9 cellular contexts compared by ENCODE assay signal in the genomic region with DNA sequence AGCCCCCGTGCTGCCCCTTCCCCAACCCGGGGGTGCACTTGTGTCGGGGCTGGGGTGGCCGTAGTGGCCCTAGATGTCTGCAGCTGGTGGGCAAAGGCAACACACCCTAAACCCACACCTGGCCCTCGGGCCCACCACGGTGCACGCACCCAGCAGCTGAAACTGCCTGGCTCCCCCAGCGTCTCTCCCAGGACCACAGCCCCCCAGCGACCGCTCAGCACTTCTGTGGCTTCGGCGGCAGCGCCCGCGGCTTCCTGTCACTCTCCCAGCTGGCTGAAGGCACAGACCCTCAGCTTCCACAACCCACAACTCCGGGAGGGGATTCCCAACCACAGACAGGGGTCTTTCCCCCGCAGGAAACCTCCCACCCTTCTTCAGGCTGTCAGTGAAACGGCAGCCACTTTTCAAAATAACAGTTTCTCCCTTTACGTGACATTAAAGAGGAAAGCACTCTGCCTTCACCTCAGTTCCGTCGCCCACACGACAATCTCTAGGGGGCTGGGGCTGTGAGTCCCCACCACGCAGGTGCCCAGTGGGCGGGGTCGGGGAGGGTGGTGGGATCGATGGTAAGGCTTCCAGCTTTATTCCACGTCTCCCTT. TPM values are rescaled to one million over a fixed set of nuclear protein-coding genes. Genes with fewer than 3 reads are reported as not detected.
A peak's percentile ranks its signal among the peaks of the same experiment; 100 is the strongest.
DNase-seq lines count a peak whose midpoint lies in the region; ATAC-seq and TF ChIP-seq lines count a peak whose summit lies in the region.
"Had no signal": no experiment of that assay in that cellular context is flagged by ENCODE, and none has a peak within 500 bp of the region (broad histone marks: within the 10 kb centered on the region; RNA-seq: fewer than 3 reads in every experiment).

No MANE protein-coding gene starts in this region.

- peak overlapping the region; percentile 0 for H3K27ac Mint-ChIP-seq in activated CD4-positive, alpha-beta T cell treated with anti-CD3 and anti-CD28 coated beads for 36 hours
- peak overlapping the region in 4 of 9 donors; percentile 13 to 75 (median 43) for H3K27ac Mint-ChIP-seq in naive thymus-derived CD4-positive, alpha-beta T cell

- H3K27ac ChIP-seq in colonic mucosa (peak overlapping the region; percentile 73), thoracic aorta (peak overlapping the region; percentile 92 to 98)
- H3K27ac ChIP-seq in naive thymus-derived CD4-positive, alpha-beta T cell (ENCODE audit: low read depth, low read length), result no peak overlapping the region

- H3K9me3 ChIP-seq in colonic mucosa (no peaks in the 10 kb centered on the region), thoracic aorta (no peaks in the 10 kb centered on the region)
- H3K9me3 ChIP-seq in naive thymus-derived CD4-positive, alpha-beta T cell (ENCODE audit: control insufficient read depth in 2 of 3, low read length in 3 of 3), result peaks cover 0 to 4% (median 0%) of the 10 kb centered on the region in 3 experiments
- H3K9me3 ChIP-seq: SK-N-SH had no signal

- peaks cover 32% of the 10 kb centered on the region for H3K4me1 Mint-ChIP-seq in activated CD4-positive, alpha-beta T cell treated with anti-CD3 and anti-CD28 coated beads for 36 hours
- H3K4me1 Mint-ChIP-seq in naive thymus-derived CD4-positive, alpha-beta T cell, result peaks cover 5 to 20% (median 14%) of the 10 kb centered on the region in 7 donors

- H3K36me3 Mint-ChIP-seq in activated CD4-positive, alpha-beta T cell treated with anti-CD3 and anti-CD28 coated beads for 36 hours (ENCODE audit: low read depth), result no peaks in the 10 kb centered on the region
- peaks cover 0 to 3% (median 0%) of the 10 kb centered on the region in 5 donors for H3K36me3 Mint-ChIP-seq in naive thymus-derived CD4-positive, alpha-beta T cell

- peaks cover 7% of the 10 kb centered on the region for H3K9me3 Mint-ChIP-seq in activated CD4-positive, alpha-beta T cell treated with anti-CD3 and anti-CD28 coated beads for 36 hours (ENCODE audit: low read depth)
- peaks cover 0 to 16% (median 6%) of the 10 kb centered on the region in 11 donors for H3K9me3 Mint-ChIP-seq in naive thymus-derived CD4-positive, alpha-beta T cell

- H3K27me3 Mint-ChIP-seq in activated CD4-positive, alpha-beta T cell treated with anti-CD3 and anti-CD28 coated beads for 36 hours, result peaks cover 23% of the 10 kb centered on the region
- H3K27me3 Mint-ChIP-seq in naive thymus-derived CD4-positive, alpha-beta T cell, result peaks cover 10 to 39% (median 26%) of the 10 kb centered on the region in 5 donors

- no peaks in the 10 kb centered on the region for H3K4me1 ChIP-seq in colonic mucosa
- peaks cover 7 to 11% of the 10 kb centered on the region in 2 donors for H3K4me1 ChIP-seq in naive thymus-derived CD4-positive, alpha-beta T cell (ENCODE audit: control insufficient read depth in 2 of 2, insufficient read depth in 2 of 2, low read length in 2 of 2)
- peaks cover 39 to 72% of the 10 kb centered on the region in 2 donors for H3K4me1 ChIP-seq in thoracic aorta (ENCODE audit: control insufficient read depth in 1 of 2, low read depth in 2 of 2)

- POLR2A ChIA-PET in activated CD4-positive, alpha-beta T cell treated with anti-CD3 and anti-CD28 coated beads for 36 hours (lab: Charles Lee), result no interaction called here
- POLR2A ChIA-PET in naive thymus-derived CD4-positive, alpha-beta T cell (lab: Charles Lee), result no interaction called here

- no peak overlapping the region for H3K4me3 ChIP-seq in colonic mucosa
- no peak overlapping the region for H3K4me3 ChIP-seq in naive thymus-derived CD4-positive, alpha-beta T cell (ENCODE audit: low read length)
- H3K4me3 ChIP-seq in thoracic aorta, result peak overlapping the region; percentile 4

- no peak for ATAC-seq in activated CD4-positive, alpha-beta T cell treated with anti-CD3 and anti-CD28 coated beads for 36 hours
- peak; percentile 28 for ATAC-seq in naive thymus-derived CD4-positive, alpha-beta T cell
- ATAC-seq in thoracic aorta (ENCODE audit: insufficient number of reproducible peaks, low FRiP score, low read depth) (no peak), GM21526 (IDR thresholded peaks at IDR 0.05; ENCODE audit: low FRiP score, unreplicated experiment) (no peak), HG02610 (IDR thresholded peaks at IDR 0.05; ENCODE audit: unreplicated experiment) (no peak)

- TF ChIP-seq CTCF in colonic mucosa (IDR thresholded peaks at IDR 0.05) (no peak), thoracic aorta (IDR thresholded peaks at IDR 0.05) (no peak)

- CTCF ChIA-PET in activated CD4-positive, alpha-beta T cell treated with anti-CD3 and anti-CD28 coated beads for 36 hours (lab: Charles Lee), result no interaction called here
- CTCF ChIA-PET in naive thymus-derived CD4-positive, alpha-beta T cell (lab: Charles Lee), result no interaction called here

- intact Hi-C loops in activated CD4-positive, alpha-beta T cell treated with anti-CD3 and anti-CD28 coated beads for 36 hours (cut with DNase I, micrococcal nuclease), result no loop called here
- intact Hi-C loops in colonic mucosa (cut with DNase I), result no loop called here
- intact Hi-C loops in naive thymus-derived CD4-positive, alpha-beta T cell (cut with micrococcal nuclease), result no loop called here

- H3K4me3 Mint-ChIP-seq in activated CD4-positive, alpha-beta T cell treated with anti-CD3 and anti-CD28 coated beads for 36 hours, result no peak overlapping the region
- H3K4me3 Mint-ChIP-seq in naive thymus-derived CD4-positive, alpha-beta T cell, result peak overlapping the region in 9 of 10 donors; percentile 30 to 83 (median 72)

- H3K9ac ChIP-seq in colonic mucosa (ENCODE audit: low read depth in 2 of 2, low read length in 2 of 2), result peak overlapping the region; percentile 59 to 60
- H3K9ac ChIP-seq: SK-N-SH had no signal

- DNase-seq in activated CD4-positive, alpha-beta T cell treated with anti-CD3 and anti-CD28 coated beads for 36 hours, result peak; percentile 25
- DNase-seq in activated CD4-positive, alpha-beta T cell treated with anti-CD3 and anti-CD28 coated beads for 1 hour, result no peak
- DNase-seq in colonic mucosa, result no peak
- peak in 2 of 9 donors; percentile 5 to 7 for DNase-seq in naive thymus-derived CD4-positive, alpha-beta T cell
- no peak for DNase-seq in thoracic aorta (ENCODE audit: low spot score)
- no peak for DNase-seq in NCI-H1105 (lab: John Stamatoyannopoulos, UW)
- DNase-seq: SK-N-SH had no signal

- no peaks in the 10 kb centered on the region for H3K36me3 ChIP-seq in colonic mucosa
- H3K36me3 ChIP-seq in naive thymus-derived CD4-positive, alpha-beta T cell (ENCODE audit: control insufficient read depth in 2 of 3, insufficient read depth in 3 of 3, low read length in 3 of 3), result no peaks in the 10 kb centered on the region
- no peaks in the 10 kb centered on the region for H3K36me3 ChIP-seq in thoracic aorta

- H3K27me3 ChIP-seq in colonic mucosa (no peaks in the 10 kb centered on the region), thoracic aorta (replicated peaks; ENCODE audit: insufficient read depth) (no peaks in the 10 kb centered on the region)
- peaks cover 0 to 5% of the 10 kb centered on the region in 2 donors for H3K27me3 ChIP-seq in naive thymus-derived CD4-positive, alpha-beta T cell (ENCODE audit: control insufficient read depth in 2 of 2, insufficient read depth in 2 of 2, low read length in 2 of 2)

RNA-seq across cellular contexts. Expression of a gene that starts 40.7 kb away (rescaled TPM):
- 1 to 10 TPM; 3.3 to 3.4 TPM for total RNA-seq in activated CD4-positive, alpha-beta T cell treated with anti-CD3 and anti-CD28 coated beads for 36 hours
- total RNA-seq in colonic mucosa (100 to 1,000 TPM in 1 of 2 donors, 10 to 100 TPM in 1; 55.7 to 190 TPM), thoracic aorta (1,000 to 10,000 TPM; 1,835 to 1,885 TPM)
- total RNA-seq in naive thymus-derived CD4-positive, alpha-beta T cell, result 10 to 100 TPM in 4 of 5 experiments, 1 to 10 TPM in 1; 3.1 to 47.7 (median 40.3) TPM
- polyA plus RNA-seq in naive thymus-derived CD4-positive, alpha-beta T cell, result 1 to 10 TPM; 1.7 to 4.4 TPM

Comparison
In these comparisons a context has a peak if more than half of its experiments do, and no peak if none do; other contexts are left out.
1. RNA of a gene that starts 40.7 kb away (total RNA-seq): 1,835 to 1,885 TPM in thoracic aorta; 55.7 to 190 TPM in colonic mucosa, 3.1 to 47.7 TPM in naive thymus-derived CD4-positive, alpha-beta T cell and 3.3 to 3.4 TPM in activated CD4-positive, alpha-beta T cell treated with anti-CD3 and anti-CD28 coated beads for 36 hours; every median in the first group is over 4 times any median in the second.